In the genomic region with DNA sequence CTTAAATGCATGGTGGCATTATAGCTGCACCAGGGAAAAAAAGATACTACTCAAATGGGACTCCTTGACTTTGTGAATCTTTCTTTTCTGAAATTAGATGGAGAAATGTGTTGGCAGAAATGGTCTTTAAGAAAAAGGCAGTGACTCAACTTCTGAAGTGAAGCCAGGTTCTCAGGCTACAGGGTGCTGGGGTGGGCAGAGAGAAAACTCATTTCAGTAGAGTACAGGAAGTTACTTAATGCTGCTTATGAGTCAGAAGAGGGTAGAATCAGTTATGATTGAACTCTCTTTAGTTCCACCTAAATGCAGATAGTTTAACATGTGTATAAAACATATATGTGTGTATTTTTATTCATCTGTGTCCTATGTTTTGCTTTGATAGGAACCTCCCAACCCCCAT, we compare ENCODE assay signal across 8 cellular contexts.
DNase-seq lines count a peak whose midpoint lies in the region; ATAC-seq, FAIRE-seq and TF ChIP-seq lines count a peak whose summit lies in the region.

No MANE protein-coding gene starts in this region.

- FAIRE-seq in kidney (lab: Jason Lieb, UNC), result no peak

- H3K9me3 ChIP-seq in kidney (ENCODE audit: control insufficient read depth in 1 of 2, low read length in 2 of 2), result no peaks in the 10 kb centered on the region

- no peak for TF ChIP-seq CTCF in kidney (IDR thresholded peaks at IDR 0.05; ENCODE audit: borderline replicate concordance, extremely low read depth, insufficient read depth)

- H3K9ac ChIP-seq in kidney (ENCODE audit: low read length in 2 of 2), result no peak overlapping the region

- DNase-seq in EL (peak; percentile 86), HS-5 (ENCODE audit: low read depth) (peak; percentile 84), kidney glomerular epithelial cell (lab: John Stamatoyannopoulos, UW) (peak; percentile 66), kidney (no peak), HuH-7 (ENCODE audit: low spot score) (no peak), H7 (no peak)
- DNase-seq in activated T-cell treated with anti-CD3 and anti-CD28 coated beads, Interleukin-2, amount 50 U/mL, for 48 hours, result peak; percentile 48 to 64

- no peaks in the 10 kb centered on the region for H3K27me3 ChIP-seq in H7 (ENCODE audit: control insufficient read depth, insufficient read depth, low read length)

- H3K4me1 ChIP-seq in kidney (ENCODE audit: control insufficient read depth in 1 of 2, insufficient read depth in 1 of 2, low read depth in 1 of 2, low read length in 2 of 2), result no peaks in the 10 kb centered on the region

- no peak overlapping the region for H3K27ac ChIP-seq in kidney (ENCODE audit: low read depth in 2 of 2, low read length in 2 of 2)

- ATAC-seq in GM21528 (IDR thresholded peaks at IDR 0.05; ENCODE audit: low FRiP score, unreplicated experiment), result peak; percentile 99

- H3K36me3 ChIP-seq in kidney (ENCODE audit: control insufficient read depth in 1 of 2, insufficient read depth in 2 of 2, low read length in 2 of 2) (no peaks in the 10 kb centered on the region), H7 (replicated peaks; ENCODE audit: control insufficient read depth, insufficient read depth, low read length) (no peaks in the 10 kb centered on the region)

- intact Hi-C loops in kidney (cut with DNase I), result no loop called here

- no peak overlapping the region for H3K4me3 ChIP-seq in kidney (ENCODE audit: low read length in 2 of 2)
- no peak overlapping the region for H3K4me3 ChIP-seq in H7 (ENCODE audit: insufficient read depth, low read depth, low read length)

Comparison
In these comparisons a context has a peak if more than half of its experiments do, and no peak if none do; other contexts are left out.
1. DNase-seq: peak in EL (single experiment), HS-5 (single experiment), activated T-cell treated with anti-CD3 and anti-CD28 coated beads, Interleukin-2, amount 50 U/mL, for 48 hours (2 of 2) and kidney glomerular epithelial cell (single experiment); none in kidney (single experiment), HuH-7 (single experiment) and H7 (single experiment).